ENCODE assay signal across 9 cellular contexts in the genomic region with DNA sequence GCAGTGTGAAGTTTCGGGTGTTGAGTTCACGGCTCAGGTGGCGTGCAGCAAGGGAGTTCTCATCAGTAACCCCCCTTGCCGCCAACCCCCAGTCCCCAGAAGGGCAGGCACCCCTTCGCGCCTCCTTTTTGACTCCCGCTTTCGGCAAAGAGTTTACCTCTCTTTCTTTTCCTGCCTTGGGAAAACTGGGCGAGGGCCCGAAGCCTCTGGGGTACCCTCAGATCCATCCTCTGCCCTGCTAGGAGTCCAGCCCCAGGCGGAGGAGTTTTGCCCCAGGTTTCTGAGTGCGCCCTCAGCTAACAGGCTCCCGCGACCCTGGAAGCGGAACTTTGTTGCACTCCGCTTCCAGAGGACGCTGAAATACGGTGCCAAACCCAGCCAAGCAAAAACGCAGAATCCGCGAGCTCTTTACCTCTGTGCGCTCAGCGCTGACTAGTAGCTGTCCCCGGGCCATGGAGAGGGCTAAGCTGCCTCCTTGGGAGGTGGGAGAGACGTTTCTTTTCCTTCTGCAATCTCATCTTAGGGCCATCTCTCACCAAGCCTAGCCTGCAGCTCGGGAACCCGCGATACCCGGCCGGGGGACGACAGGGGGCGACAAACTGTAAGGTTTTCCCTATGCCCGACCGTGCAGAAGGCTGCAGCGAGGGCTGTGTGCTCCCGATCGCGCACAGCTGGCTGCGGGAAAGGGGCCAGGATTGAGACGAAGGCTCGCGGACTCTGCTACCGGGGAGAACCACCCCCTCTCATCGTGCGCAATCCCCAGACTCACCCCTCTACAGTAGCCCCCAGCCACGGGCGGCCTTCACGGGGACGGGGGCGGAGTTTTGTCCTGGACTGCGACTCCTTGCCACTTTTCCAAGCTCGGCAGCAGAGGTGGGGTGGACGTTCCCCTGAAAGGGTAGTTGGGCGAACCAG. TPM values are rescaled to one million over a fixed set of nuclear protein-coding genes. Genes with fewer than 3 reads are reported as not detected.
DNase-seq lines count a peak whose midpoint lies in the region; ATAC-seq and TF ChIP-seq lines count a peak whose summit lies in the region.
"Had no signal": no experiment of that assay in that cellular context is flagged by ENCODE, and none has a peak within 500 bp of the region (broad histone marks: within the 10 kb centered on the region; RNA-seq: fewer than 3 reads in every experiment).

No MANE protein-coding gene starts in this region.

- H3K36me3 Mint-ChIP-seq in activated CD4-positive, alpha-beta T cell treated with anti-CD3 and anti-CD28 coated beads, Interleukin-2, amount 10 ng/mL, durations not matched to agents 7 days and 5 days (ENCODE audit: low read depth): peaks cover 2% of the 10 kb centered on the region
- H3K36me3 Mint-ChIP-seq in immature natural killer cell: peaks cover 0 to 3% (median 0%) of the 10 kb centered on the region in 3 donors
- H3K36me3 Mint-ChIP-seq: naive B cell had no signal

- DNase-seq in DMS 273 (lab: John Stamatoyannopoulos, UW; ENCODE audit: unreplicated experiment) (peak; percentile 87), HuH-7.5 (ENCODE audit: low spot score) (peak; percentile 80), left ventricle myocardium superior (peak; percentile 59), sigmoid colon (peak; percentile 80), immature natural killer cell (no peak), HCEC 1CT (no peak)
- peak; percentile 26 for DNase-seq in activated CD4-positive, alpha-beta T cell treated with anti-CD3 and anti-CD28 coated beads, Interleukin-2, amount 10 ng/mL, durations not matched to agents 7 days and 5 days
- DNase-seq: naive B cell had no signal

- CTCF ChIA-PET in activated CD4-positive, alpha-beta T cell treated with anti-CD3 and anti-CD28 coated beads, Interleukin-2, amount 10 ng/mL, durations not matched to agents 7 days and 5 days (lab: Charles Lee): interaction anchor here (1.0 to 1.1 kb wide), 2 partner anchors 181 to 185 kb away, joined by 3 to 4 read pairs; no protein-coding TSS in a partner anchor

- 4 to 14% methylated on average over 54 of the region's 54 CpGs for WGBS in sigmoid colon, 2 donors

- H3K4me3 ChIP-seq in sigmoid colon: peak overlapping the region in 3 of 4 donors; percentile 10 to 21 (median 16)

- POLR2A ChIA-PET in activated CD4-positive, alpha-beta T cell treated with anti-CD3 and anti-CD28 coated beads, Interleukin-2, amount 10 ng/mL, durations not matched to agents 7 days and 5 days (lab: Charles Lee): interaction anchor here (0.6 kb wide), 1 partner anchor 740 kb away, joined by 3 read pairs; no protein-coding TSS in a partner anchor

- intact Hi-C loops in left ventricle myocardium superior (cut with micrococcal nuclease): no loop called here
- intact Hi-C loops in sigmoid colon (cut with DNase I): loop anchor here (5.0 kb wide), 2 partner anchors 404 to 609 kb away; no protein-coding TSS in a partner anchor

- H3K4me1 Mint-ChIP-seq in activated CD4-positive, alpha-beta T cell treated with anti-CD3 and anti-CD28 coated beads, Interleukin-2, amount 10 ng/mL, durations not matched to agents 7 days and 5 days: no peaks in the 10 kb centered on the region
- H3K4me1 Mint-ChIP-seq in immature natural killer cell: no peaks in the 10 kb centered on the region

- no peaks in the 10 kb centered on the region for H3K9me3 ChIP-seq in sigmoid colon

- no peak overlapping the region for H3K4me3 Mint-ChIP-seq in activated CD4-positive, alpha-beta T cell treated with anti-CD3 and anti-CD28 coated beads, Interleukin-2, amount 10 ng/mL, durations not matched to agents 7 days and 5 days
- no peak overlapping the region for H3K4me3 Mint-ChIP-seq in immature natural killer cell

- peak; percentile 26 to 54 (median 38) for TF ChIP-seq CTCF in sigmoid colon (IDR thresholded peaks at IDR 0.05)

- H3K9me3 Mint-ChIP-seq in activated CD4-positive, alpha-beta T cell treated with anti-CD3 and anti-CD28 coated beads, Interleukin-2, amount 10 ng/mL, durations not matched to agents 7 days and 5 days: no peaks in the 10 kb centered on the region
- H3K9me3 Mint-ChIP-seq in immature natural killer cell: peaks cover 0 to 17% (median 6%) of the 10 kb centered on the region in 6 donors

- peaks cover 0 to 33% (median 28%) of the 10 kb centered on the region in 4 donors for H3K4me1 ChIP-seq in sigmoid colon

- TF ChIP-seq EP300 in sigmoid colon (IDR thresholded peaks at IDR 0.05): no peak

- H3K36me3 ChIP-seq in sigmoid colon: no peaks in the 10 kb centered on the region

- ATAC-seq in left ventricle myocardium superior (peak; percentile 60), GM19467 (IDR thresholded peaks at IDR 0.05; ENCODE audit: unreplicated experiment) (no peak)

- H3K27me3 Mint-ChIP-seq in activated CD4-positive, alpha-beta T cell treated with anti-CD3 and anti-CD28 coated beads, Interleukin-2, amount 10 ng/mL, durations not matched to agents 7 days and 5 days: peaks cover 89% of the 10 kb centered on the region
- peaks cover 8 to 24% (median 11%) of the 10 kb centered on the region in 3 donors for H3K27me3 Mint-ChIP-seq in immature natural killer cell (ENCODE audit: low read depth in 3 of 3)

- peaks cover 54 to 100% (median 88%) of the 10 kb centered on the region in 3 donors for H3K27me3 ChIP-seq in sigmoid colon

- TF ChIP-seq POLR2A in sigmoid colon (IDR thresholded peaks at IDR 0.05): no peak

- no peak overlapping the region for H3K27ac ChIP-seq in sigmoid colon

- H3K27ac Mint-ChIP-seq in activated CD4-positive, alpha-beta T cell treated with anti-CD3 and anti-CD28 coated beads, Interleukin-2, amount 10 ng/mL, durations not matched to agents 7 days and 5 days: no peak overlapping the region
- no peak overlapping the region for H3K27ac Mint-ChIP-seq in immature natural killer cell

RNA-seq across cellular contexts. Expression of a gene that starts 2.7 kb away (rescaled TPM):
- not detected for total RNA-seq in activated CD4-positive, alpha-beta T cell treated with anti-CD3 and anti-CD28 coated beads, Interleukin-2, amount 10 ng/mL, durations not matched to agents 7 days and 5 days
- total RNA-seq in left ventricle myocardium superior: not detected
- under 1 TPM in 1 of 4 donors, not detected in 3; under 0.01 TPM for total RNA-seq in sigmoid colon
- polyA plus RNA-seq in sigmoid colon: not detected
- polyA plus RNA-seq in immature natural killer cell: not detected

Comparison
In these comparisons a context has a peak if more than half of its experiments do, and no peak if none do; other contexts are left out.
1. DNase-seq: peak in DMS 273 (single experiment), HuH-7.5 (single experiment), activated CD4-positive, alpha-beta T cell treated with anti-CD3 and anti-CD28 coated beads, Interleukin-2, amount 10 ng/mL, durations not matched to agents 7 days and 5 days (single experiment), left ventricle myocardium superior (single experiment) and sigmoid colon (single experiment); none in immature natural killer cell (0 of 3) and HCEC 1CT (single experiment).